10 cellular contexts compared by ENCODE assay signal in genomic region chr11:88507771-88508557, GRCh38.
DNase-seq lines count a peak whose midpoint lies in the region; ATAC-seq and TF ChIP-seq lines count a peak whose summit lies in the region.
"Had no signal": no experiment of that assay in that cellular context is flagged by ENCODE, and none has a peak within 500 bp of the region (broad histone marks: within the 10 kb centered on the region; RNA-seq: fewer than 3 reads in every experiment).

No MANE protein-coding gene starts in this region.

- no peaks in the 10 kb centered on the region for H3K36me3 ChIP-seq in neutrophil

- H3K9me3 ChIP-seq in neutrophil = no peaks in the 10 kb centered on the region

- in situ Hi-C loops in Caki2 (cut with HindIII; ENCODE audit: low pct_unique_long_range_greater_than_20kb, low sequenced_read_pairs) = no loop called here

- no peak for ATAC-seq in foreskin keratinocyte

- no peak for TF ChIP-seq CTCF in LNCaP clone FGC (IDR thresholded peaks at IDR 0.05; ENCODE audit: control insufficient read depth, extremely low read depth, insufficient read depth)
- no peak for TF ChIP-seq CTCF in epithelial cell of proximal tubule (conservative IDR thresholded peaks at IDR 0.05; ENCODE audit: low read depth, low read length)
- TF ChIP-seq CTCF in neutrophil (IDR thresholded peaks at IDR 0.05) = no peak
- no peak for TF ChIP-seq CTCF in foreskin keratinocyte (conservative IDR thresholded peaks at IDR 0.05)

- H3K4me1 ChIP-seq in neutrophil (ENCODE audit: control insufficient read depth in 1 of 2, insufficient read depth in 1 of 2, low read depth in 1 of 2, low read length in 1 of 2) (peaks cover 14% of the 10 kb centered on the region in 2 experiments), foreskin keratinocyte (peaks cover 4% of the 10 kb centered on the region)

- H3K27me3 ChIP-seq in neutrophil = peaks cover 69% of the 10 kb centered on the region
- no peaks in the 10 kb centered on the region for H3K27me3 ChIP-seq in foreskin keratinocyte

- peak; percentile 68 for DNase-seq in Caki2 (ENCODE audit: low read depth)
- peak; percentile 61 for DNase-seq in LNCaP clone FGC (ENCODE audit: low read depth)
- peak; percentile 49 for DNase-seq in epithelial cell of proximal tubule (ENCODE audit: low read depth)
- no peak for DNase-seq in UCSD-AML1 (lab: John Stamatoyannopoulos, UW; ENCODE audit: unreplicated experiment)
- DNase-seq in stimulated activated CD4-positive, alpha-beta T cell treated with anti-CD3 and anti-CD28 coated beads, Interleukin-15, amount 100 ng/mL, for 24 hours = no peak
- no peak for DNase-seq in NOMO-1 treated with dmso at 0.1 percent for 144 hours (lab: John Stamatoyannopoulos, UW; ENCODE audit: unreplicated experiment)
- no peak for DNase-seq in foreskin keratinocyte
- DNase-seq: DND-41 had no signal

- H3K4me3 ChIP-seq in LNCaP clone FGC (ENCODE audit: low read depth, low read length) = no peak overlapping the region
- peak overlapping the region; percentile 46 for H3K4me3 ChIP-seq in epithelial cell of proximal tubule (ENCODE audit: low read depth, low read length)
- H3K4me3 ChIP-seq in neutrophil (ENCODE audit: low read depth in 1 of 2, low read length in 1 of 2) = peak overlapping the region; percentile 26 to 47

- H3K27ac ChIP-seq in neutrophil = no peak overlapping the region
- H3K27ac ChIP-seq in foreskin keratinocyte = no peak overlapping the region
- H3K27ac ChIP-seq: KMS-11 had no signal

Comparison
In these comparisons a context has a peak if more than half of its experiments do, and no peak if none do; other contexts are left out.
1. DNase-seq: peak in Caki2 (single experiment), LNCaP clone FGC (single experiment) and epithelial cell of proximal tubule (single experiment); none in UCSD-AML1 (single experiment), stimulated activated CD4-positive, alpha-beta T cell treated with anti-CD3 and anti-CD28 coated beads, Interleukin-15, amount 100 ng/mL, for 24 hours (single experiment), NOMO-1 treated with dmso at 0.1 percent for 144 hours (single experiment) and foreskin keratinocyte (0 of 2).